Comparison of ENCODE assay signal across 14 cellular contexts in genomic region chr1:161626445-161627139, GRCh38. TPM values are rescaled to one million over a fixed set of nuclear protein-coding genes. Genes with fewer than 3 reads are reported as not detected.
"Had no signal": no experiment of that assay in that cellular context is flagged by ENCODE, and none has a peak within 500 bp of the region (broad histone marks: within the 10 kb centered on the region; RNA-seq: fewer than 3 reads in every experiment).

No MANE protein-coding gene starts in this region.

RNA-seq across cellular contexts. Expression of gene FCGR3B, which starts 4.4 kb away (rescaled TPM):
- total RNA-seq: activated CD8-positive, alpha-beta memory T cell treated with anti-CD3 and anti-CD28 coated beads for 36 hours; activated naive CD8-positive, alpha-beta T cell treated with anti-CD3 and anti-CD28 coated beads, Interleukin-2, amount 10 ng/mL, durations not matched to agents 7 days and 5 days; ascending aorta; cardiac muscle cell; endothelial cell of umbilical vein; fibroblast of lung; fibroblast of villous mesenchyme; hepatocyte; mammary epithelial cell; mesothelial cell of epicardium; progenitor cell of endocrine pancreas; renal cortical epithelial cell; WTC11 had no signal
- polyA plus RNA-seq: cardiac muscle cell, endothelial cell of umbilical vein, fibroblast of lung, hepatocyte, keratinocyte, mammary epithelial cell had no signal

RNA-seq across cellular contexts. Expression of gene FCGR2B, which starts 36.4 kb away (rescaled TPM):
- total RNA-seq: activated CD8-positive, alpha-beta memory T cell treated with anti-CD3 and anti-CD28 coated beads for 36 hours; cardiac muscle cell; endothelial cell of umbilical vein; fibroblast of lung; fibroblast of villous mesenchyme; hepatocyte; mammary epithelial cell; mesothelial cell of epicardium; renal cortical epithelial cell had no signal
- polyA plus RNA-seq: cardiac muscle cell, endothelial cell of umbilical vein, fibroblast of lung, hepatocyte, keratinocyte, mammary epithelial cell had no signal
